ENCODE assay signal across 8 cellular contexts in the genomic region with DNA sequence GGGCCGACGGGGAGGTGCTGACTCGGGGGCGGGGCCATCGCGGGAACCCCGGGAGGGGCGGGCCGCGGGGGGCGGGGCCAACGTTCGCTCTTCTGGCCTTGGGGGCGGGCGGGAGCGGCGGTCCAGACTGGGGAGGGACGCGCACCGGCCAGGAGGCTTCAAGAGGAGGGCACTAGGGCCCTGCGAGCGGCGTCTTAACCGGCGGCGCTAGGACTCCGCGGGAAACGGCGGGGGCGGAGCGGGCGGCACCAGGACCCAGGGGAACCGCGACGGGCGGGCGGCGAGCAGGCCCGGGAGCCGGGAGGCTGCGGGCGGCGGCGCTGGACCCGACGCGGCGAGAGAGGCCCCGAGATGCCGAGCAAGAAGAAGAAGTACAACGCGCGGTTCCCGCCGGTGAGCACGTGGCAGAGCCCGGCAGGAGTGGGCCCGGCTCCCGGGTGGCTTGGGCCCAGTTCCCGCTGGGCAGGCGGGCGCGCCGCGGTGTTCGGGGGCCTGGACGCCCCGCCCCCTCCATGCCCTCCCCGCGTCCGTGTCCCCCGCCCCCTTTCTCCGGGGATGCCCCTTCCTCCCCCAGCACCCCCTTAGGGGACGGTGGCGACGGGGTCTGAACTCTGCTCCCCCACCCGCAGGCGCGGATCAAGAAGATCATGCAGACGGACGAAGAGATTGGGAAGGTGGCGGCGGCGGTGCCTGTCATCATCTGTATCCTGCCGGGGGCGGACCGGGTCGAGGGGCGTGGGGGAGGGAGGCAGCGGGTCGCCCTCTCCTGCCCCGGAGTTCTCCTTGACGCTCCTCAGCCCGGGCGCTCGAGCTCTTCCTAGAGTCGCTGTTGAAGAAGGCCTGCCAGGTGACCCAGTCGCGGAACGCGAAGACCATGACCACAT. TPM values are rescaled to one million over a fixed set of nuclear protein-coding genes. Genes with fewer than 3 reads are reported as not detected.
DNase-seq lines count a peak whose midpoint lies in the region; ATAC-seq and TF ChIP-seq lines count a peak whose summit lies in the region.

A gene with protein sequence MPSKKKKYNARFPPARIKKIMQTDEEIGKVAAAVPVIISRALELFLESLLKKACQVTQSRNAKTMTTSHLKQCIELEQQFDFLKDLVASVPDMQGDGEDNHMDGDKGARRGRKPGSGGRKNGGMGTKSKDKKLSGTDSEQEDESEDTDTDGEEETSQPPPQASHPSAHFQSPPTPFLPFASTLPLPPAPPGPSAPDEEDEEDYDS (plus strand): TSS at position 276 of the 884 bp plus-strand sequence. CDS start 76 bp downstream, at position 352.

- DNase-seq in NCI-H2081 treated with DMSO at 0.1 percent for 48 hours (lab: John Stamatoyannopoulos, UW), result peak; percentile 67
- DNase-seq in T1000 (lab: John Stamatoyannopoulos, UW), result peak; percentile 98
- DNase-seq in astrocyte of the hippocampus (ENCODE audit: low read depth, low spot score), result peak; percentile 100
- DNase-seq in hepatocyte (ENCODE audit: low spot score), result peak; percentile 100
- DNase-seq in renal cortical epithelial cell (ENCODE audit: low read depth), result peak; percentile 87
- DNase-seq in aorta, result peak; percentile 99 to 100

- H2AFZ ChIP-seq in hepatocyte, result peak within 1 kb of the TSS; percentile 88

- H3K27me3 ChIP-seq in hepatocyte, result no peaks in the 10 kb centered on the region
- no peaks in the 10 kb centered on the region for H3K27me3 ChIP-seq in aorta (ENCODE audit: control insufficient read depth in 1 of 2, insufficient read depth in 2 of 2, low read length in 1 of 2)

- no peaks in the 10 kb centered on the region for H3K9me2 ChIP-seq in hepatocyte (replicated peaks; ENCODE audit: insufficient read depth)

- H3K9me3 ChIP-seq in hepatocyte (ENCODE audit: low read depth) (no peaks in the 10 kb centered on the region), aorta (ENCODE audit: control insufficient read depth, low read length) (no peaks in the 10 kb centered on the region)

- ATAC-seq in GM18511 (IDR thresholded peaks at IDR 0.05; ENCODE audit: unreplicated experiment), result peak; percentile 90
- peak; percentile 74 for ATAC-seq in HG03039 (IDR thresholded peaks at IDR 0.05; ENCODE audit: unreplicated experiment)
- ATAC-seq in aorta (ENCODE audit: low FRiP score), result peak; percentile 95

- H3K4me1 ChIP-seq in hepatocyte (ENCODE audit: insufficient read depth) (peaks cover 40% of the 10 kb centered on the region), aorta (ENCODE audit: control insufficient read depth in 1 of 2, insufficient read depth in 2 of 2, low read length in 2 of 2) (peaks cover 0 to 1% of the 10 kb centered on the region in 2 donors)

- TF ChIP-seq CTCF in hepatocyte (IDR thresholded peaks at IDR 0.05; ENCODE audit: poor library complexity), result no peak

- H3K79me2 ChIP-seq in hepatocyte, result peaks cover 32% of the 10 kb centered on the region

- no peaks in the 10 kb centered on the region for H3K36me3 ChIP-seq in hepatocyte (replicated peaks; ENCODE audit: insufficient read depth, low read depth)
- no peaks in the 10 kb centered on the region for H3K36me3 ChIP-seq in aorta (ENCODE audit: control insufficient read depth in 1 of 2, insufficient read depth in 2 of 2, low read length in 1 of 2)

- H3K27ac ChIP-seq in hepatocyte (peak within 1 kb of the TSS; percentile 94), aorta (ENCODE audit: low read depth in 1 of 2, low read length in 2 of 2) (peak within 1 kb of the TSS; percentile 83 to 91)

- peak within 1 kb of the TSS; percentile 93 for H3K4me2 ChIP-seq in hepatocyte

- intact Hi-C loops in aorta (cut with DNase I), result loop anchor here (1.0 to 5.0 kb wide), 5 partner anchors 31 to 61 kb away; a partner anchor contains a TSS

- WGBS in hepatocyte (ENCODE audit: low lambda C conversion rate, missing lambda C conversion rate), result under 1% methylated on average over 44 of the region's 102 CpGs
- 0 to 1% methylated on average over 58 to 102 of the region's 102 CpGs for WGBS in aorta, 2 donors

- peak within 1 kb of the TSS; percentile 97 for H3K4me3 ChIP-seq in hepatocyte
- H3K4me3 ChIP-seq in aorta (ENCODE audit: low read length in 2 of 2), result peak within 1 kb of the TSS; percentile 68 to 89

- H4K20me1 ChIP-seq in hepatocyte (ENCODE audit: insufficient read depth, poor library complexity, severe bottlenecking), result no peaks in the 10 kb centered on the region

RNA-seq across cellular contexts. Expression of the gene that starts here (rescaled TPM):
- total RNA-seq in hepatocyte, result 59.1 and 65.3 TPM in 2 replicates
- polyA plus RNA-seq in hepatocyte, result 158 and 173 TPM in 2 replicates
- total RNA-seq in renal cortical epithelial cell, result 54.2 and 117 TPM in 2 replicates
- total RNA-seq in aorta, result 10 to 100 TPM; 65.9 to 86.4 TPM
- 100 to 1,000 TPM in 1 of 2 donors, 10 to 100 TPM in 1; 88.8 to 122 TPM for polyA plus RNA-seq in aorta

Comparison
In these comparisons a context has a peak if more than half of its experiments do, and no peak if none do; other contexts are left out.
1. Peak in every context shown above with its lines: DNase-seq, ATAC-seq, H3K4me3 ChIP-seq and H3K27ac ChIP-seq.